ENCODE assay signal across 1 cellular context in the genomic region with DNA sequence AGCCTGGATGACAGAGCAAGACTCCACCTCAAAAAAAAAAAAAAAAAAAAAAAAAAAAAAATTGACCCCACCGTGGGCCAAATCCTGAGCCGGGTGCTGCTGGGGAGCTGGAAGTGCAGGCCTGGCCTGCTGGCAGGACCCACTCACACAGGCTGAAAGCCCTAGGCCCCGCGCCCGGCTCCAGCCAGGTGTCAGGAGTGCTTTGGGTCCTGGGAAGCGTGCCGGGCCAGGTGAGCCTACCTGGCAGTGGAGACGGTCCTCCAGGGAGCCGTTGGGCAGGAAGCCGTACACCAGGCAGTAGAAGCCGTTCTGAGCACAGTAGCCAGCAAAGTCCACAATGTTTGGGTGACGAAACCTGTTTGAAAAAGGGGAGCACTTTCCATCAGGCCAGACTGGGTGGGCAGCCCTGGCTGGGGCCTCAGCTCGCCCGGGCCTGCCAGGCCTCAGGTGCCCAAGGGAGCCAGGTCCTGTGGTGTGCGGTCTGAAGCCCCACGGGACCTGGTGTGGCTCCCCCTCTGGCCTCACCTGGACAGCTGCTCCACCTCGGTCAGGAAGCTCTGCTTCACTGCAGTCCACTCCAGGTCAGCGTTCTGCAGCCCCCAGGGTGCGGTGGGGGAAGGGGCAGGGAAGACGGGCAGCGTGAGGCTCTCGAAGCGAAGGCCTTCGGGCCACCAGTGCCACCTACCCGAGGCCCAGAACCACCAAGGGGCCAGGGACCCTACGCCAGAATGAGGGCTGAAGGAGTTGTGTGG.
TF ChIP-seq lines count a peak whose summit lies in the region.

No MANE protein-coding gene starts in this region.

TF ChIP-seq in A549, 52 proteins besides CTCF, POLR2A, EP300 and RAD21 (continued from another document):
- TF ChIP-seq, protein P1, sequence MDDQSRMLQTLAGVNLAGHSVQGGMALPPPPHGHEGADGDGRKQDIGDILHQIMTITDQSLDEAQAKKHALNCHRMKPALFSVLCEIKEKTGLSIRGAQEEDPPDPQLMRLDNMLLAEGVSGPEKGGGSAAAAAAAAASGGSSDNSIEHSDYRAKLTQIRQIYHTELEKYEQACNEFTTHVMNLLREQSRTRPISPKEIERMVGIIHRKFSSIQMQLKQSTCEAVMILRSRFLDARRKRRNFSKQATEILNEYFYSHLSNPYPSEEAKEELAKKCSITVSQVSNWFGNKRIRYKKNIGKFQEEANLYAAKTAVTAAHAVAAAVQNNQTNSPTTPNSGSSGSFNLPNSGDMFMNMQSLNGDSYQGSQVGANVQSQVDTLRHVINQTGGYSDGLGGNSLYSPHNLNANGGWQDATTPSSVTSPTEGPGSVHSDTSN (IDR thresholded peaks at IDR 0.05), result no peak
- TF ChIP-seq, protein P2, sequence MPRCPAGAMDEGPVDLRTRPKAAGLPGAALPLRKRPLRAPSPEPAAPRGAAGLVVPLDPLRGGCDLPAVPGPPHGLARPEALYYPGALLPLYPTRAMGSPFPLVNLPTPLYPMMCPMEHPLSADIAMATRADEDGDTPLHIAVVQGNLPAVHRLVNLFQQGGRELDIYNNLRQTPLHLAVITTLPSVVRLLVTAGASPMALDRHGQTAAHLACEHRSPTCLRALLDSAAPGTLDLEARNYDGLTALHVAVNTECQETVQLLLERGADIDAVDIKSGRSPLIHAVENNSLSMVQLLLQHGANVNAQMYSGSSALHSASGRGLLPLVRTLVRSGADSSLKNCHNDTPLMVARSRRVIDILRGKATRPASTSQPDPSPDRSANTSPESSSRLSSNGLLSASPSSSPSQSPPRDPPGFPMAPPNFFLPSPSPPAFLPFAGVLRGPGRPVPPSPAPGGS (IDR thresholded peaks at IDR 0.05), result no peak
- no peak for TF ChIP-seq RNF2 (IDR thresholded peaks at IDR 0.05; ENCODE audit: borderline replicate concordance, low read depth)
- no peak for TF ChIP-seq NR3C1 (IDR thresholded peaks at IDR 0.05)
- no peak for TF ChIP-seq CHD4 (IDR thresholded peaks at IDR 0.05; ENCODE audit: borderline replicate concordance)
- TF ChIP-seq ZFP36 (IDR thresholded peaks at IDR 0.05; ENCODE audit: borderline replicate concordance, partially characterized antibody), result no peak
- no peak for TF ChIP-seq EHMT2 (IDR thresholded peaks at IDR 0.05; ENCODE audit: low read depth)
